Comparison of ENCODE assay signal across 1 cellular context in the genomic region with DNA sequence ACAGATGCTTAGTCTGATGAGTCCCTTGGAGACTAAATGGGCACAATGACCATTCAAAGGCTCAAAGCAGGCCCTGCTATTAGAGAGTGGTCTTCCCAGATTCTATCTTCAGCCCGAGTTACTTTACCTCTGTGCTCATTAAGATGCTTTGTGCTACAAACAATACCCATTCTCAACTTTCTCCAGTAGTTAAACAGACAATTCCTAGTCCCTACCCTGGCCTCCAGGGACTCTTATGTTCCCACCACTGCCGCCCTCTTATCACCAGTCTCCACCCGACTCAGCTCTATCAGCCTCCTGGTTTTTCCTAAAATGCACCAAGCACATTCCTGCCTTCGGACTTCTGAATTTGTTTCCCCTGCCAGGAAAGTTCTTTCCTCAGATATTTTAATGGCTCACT.
TF ChIP-seq lines count a peak whose summit lies in the region.

No MANE protein-coding gene starts in this region.

TF ChIP-seq in GM23338, 12 proteins besides CTCF, POLR2A, EP300 and RAD21 (continued from another document):
- TF ChIP-seq, protein P1, sequence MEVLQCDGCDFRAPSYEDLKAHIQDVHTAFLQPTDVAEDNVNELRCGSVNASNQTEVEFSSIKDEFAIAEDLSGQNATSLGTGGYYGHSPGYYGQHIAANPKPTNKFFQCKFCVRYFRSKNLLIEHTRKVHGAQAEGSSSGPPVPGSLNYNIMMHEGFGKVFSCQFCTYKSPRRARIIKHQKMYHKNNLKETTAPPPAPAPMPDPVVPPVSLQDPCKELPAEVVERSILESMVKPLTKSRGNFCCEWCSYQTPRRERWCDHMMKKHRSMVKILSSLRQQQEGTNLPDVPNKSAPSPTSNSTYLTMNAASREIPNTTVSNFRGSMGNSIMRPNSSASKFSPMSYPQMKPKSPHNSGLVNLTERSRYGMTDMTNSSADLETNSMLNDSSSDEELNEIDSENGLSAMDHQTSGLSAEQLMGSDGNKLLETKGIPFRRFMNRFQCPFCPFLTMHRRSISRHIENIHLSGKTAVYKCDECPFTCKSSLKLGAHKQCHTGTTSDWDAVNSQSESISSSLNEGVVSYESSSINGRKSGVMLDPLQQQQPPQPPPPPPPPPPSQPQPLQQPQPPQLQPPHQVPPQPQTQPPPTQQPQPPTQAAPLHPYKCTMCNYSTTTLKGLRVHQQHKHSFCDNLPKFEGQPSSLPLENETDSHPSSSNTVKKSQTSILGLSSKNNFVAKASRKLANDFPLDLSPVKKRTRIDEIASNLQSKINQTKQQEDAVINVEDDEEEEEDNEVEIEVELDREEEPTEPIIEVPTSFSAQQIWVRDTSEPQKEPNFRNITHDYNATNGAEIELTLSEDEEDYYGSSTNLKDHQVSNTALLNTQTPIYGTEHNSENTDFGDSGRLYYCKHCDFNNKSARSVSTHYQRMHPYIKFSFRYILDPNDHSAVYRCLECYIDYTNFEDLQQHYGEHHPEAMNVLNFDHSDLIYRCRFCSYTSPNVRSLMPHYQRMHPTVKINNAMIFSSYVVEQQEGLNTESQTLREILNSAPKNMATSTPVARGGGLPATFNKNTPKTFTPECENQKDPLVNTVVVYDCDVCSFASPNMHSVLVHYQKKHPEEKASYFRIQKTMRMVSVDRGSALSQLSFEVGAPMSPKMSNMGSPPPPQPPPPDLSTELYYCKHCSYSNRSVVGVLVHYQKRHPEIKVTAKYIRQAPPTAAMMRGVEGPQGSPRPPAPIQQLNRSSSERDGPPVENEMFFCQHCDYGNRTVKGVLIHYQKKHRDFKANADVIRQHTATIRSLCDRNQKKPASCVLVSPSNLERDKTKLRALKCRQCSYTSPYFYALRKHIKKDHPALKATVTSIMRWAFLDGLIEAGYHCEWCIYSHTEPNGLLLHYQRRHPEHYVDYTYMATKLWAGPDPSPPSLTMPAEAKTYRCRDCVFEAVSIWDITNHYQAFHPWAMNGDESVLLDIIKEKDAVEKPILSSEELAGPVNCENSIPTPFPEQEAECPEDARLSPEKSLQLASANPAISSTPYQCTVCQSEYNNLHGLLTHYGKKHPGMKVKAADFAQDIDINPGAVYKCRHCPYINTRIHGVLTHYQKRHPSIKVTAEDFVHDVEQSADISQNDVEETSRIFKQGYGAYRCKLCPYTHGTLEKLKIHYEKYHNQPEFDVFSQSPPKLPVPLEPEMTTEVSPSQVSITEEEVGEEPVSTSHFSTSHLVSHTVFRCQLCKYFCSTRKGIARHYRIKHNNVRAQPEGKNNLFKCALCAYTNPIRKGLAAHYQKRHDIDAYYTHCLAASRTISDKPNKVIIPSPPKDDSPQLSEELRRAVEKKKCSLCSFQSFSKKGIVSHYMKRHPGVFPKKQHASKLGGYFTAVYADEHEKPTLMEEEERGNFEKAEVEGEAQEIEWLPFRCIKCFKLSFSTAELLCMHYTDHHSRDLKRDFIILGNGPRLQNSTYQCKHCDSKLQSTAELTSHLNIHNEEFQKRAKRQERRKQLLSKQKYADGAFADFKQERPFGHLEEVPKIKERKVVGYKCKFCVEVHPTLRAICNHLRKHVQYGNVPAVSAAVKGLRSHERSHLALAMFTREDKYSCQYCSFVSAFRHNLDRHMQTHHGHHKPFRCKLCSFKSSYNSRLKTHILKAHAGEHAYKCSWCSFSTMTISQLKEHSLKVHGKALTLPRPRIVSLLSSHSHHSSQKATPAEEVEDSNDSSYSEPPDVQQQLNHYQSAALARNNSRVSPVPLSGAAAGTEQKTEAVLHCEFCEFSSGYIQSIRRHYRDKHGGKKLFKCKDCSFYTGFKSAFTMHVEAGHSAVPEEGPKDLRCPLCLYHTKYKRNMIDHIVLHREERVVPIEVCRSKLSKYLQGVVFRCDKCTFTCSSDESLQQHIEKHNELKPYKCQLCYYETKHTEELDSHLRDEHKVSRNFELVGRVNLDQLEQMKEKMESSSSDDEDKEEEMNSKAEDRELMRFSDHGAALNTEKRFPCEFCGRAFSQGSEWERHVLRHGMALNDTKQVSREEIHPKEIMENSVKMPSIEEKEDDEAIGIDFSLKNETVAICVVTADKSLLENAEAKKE (CRISPR knock-in tag; IDR thresholded peaks at IDR 0.05) = no peak
- TF ChIP-seq, protein P2, sequence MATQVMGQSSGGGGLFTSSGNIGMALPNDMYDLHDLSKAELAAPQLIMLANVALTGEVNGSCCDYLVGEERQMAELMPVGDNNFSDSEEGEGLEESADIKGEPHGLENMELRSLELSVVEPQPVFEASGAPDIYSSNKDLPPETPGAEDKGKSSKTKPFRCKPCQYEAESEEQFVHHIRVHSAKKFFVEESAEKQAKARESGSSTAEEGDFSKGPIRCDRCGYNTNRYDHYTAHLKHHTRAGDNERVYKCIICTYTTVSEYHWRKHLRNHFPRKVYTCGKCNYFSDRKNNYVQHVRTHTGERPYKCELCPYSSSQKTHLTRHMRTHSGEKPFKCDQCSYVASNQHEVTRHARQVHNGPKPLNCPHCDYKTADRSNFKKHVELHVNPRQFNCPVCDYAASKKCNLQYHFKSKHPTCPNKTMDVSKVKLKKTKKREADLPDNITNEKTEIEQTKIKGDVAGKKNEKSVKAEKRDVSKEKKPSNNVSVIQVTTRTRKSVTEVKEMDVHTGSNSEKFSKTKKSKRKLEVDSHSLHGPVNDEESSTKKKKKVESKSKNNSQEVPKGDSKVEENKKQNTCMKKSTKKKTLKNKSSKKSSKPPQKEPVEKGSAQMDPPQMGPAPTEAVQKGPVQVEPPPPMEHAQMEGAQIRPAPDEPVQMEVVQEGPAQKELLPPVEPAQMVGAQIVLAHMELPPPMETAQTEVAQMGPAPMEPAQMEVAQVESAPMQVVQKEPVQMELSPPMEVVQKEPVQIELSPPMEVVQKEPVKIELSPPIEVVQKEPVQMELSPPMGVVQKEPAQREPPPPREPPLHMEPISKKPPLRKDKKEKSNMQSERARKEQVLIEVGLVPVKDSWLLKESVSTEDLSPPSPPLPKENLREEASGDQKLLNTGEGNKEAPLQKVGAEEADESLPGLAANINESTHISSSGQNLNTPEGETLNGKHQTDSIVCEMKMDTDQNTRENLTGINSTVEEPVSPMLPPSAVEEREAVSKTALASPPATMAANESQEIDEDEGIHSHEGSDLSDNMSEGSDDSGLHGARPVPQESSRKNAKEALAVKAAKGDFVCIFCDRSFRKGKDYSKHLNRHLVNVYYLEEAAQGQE (IDR thresholded peaks at IDR 0.05; ENCODE audit: unreplicated experiment) = no peak
- TF ChIP-seq CREB1 (CRISPR knock-in tag; IDR thresholded peaks at IDR 0.05; ENCODE audit: low read depth) (no peak), NANOG (IDR thresholded peaks at IDR 0.05; ENCODE audit: borderline replicate concordance) (no peak), JUNB (IDR thresholded peaks at IDR 0.05; ENCODE audit: unreplicated experiment) (no peak), EZH2phosphoT487 (IDR thresholded peaks at IDR 0.05; ENCODE audit: unreplicated experiment) (no peak), ZNF331 (CRISPR knock-in tag; IDR thresholded peaks at IDR 0.05; ENCODE audit: low read depth) (no peak)
TF ChIP-seq in GM23338: peak in this region for 0.
